Comparison of ENCODE assay signal across 1 cellular context in genomic region chr6:129345890-129346289, GRCh38.
A peak's percentile ranks its signal among the peaks of the same experiment; 100 is the strongest.
TF ChIP-seq lines count a peak whose summit lies in the region.

No MANE protein-coding gene starts in this region.

TF ChIP-seq in endothelial cell of umbilical vein, 7 proteins besides CTCF, POLR2A, EP300 and RAD21:
- TF ChIP-seq EZH2 (IDR thresholded peaks at IDR 0.05; ENCODE audit: borderline replicate concordance, low read depth, low read length, severe bottlenecking), result no peak
- no peak for TF ChIP-seq MYC (IDR thresholded peaks at IDR 0.05; ENCODE audit: low read depth, low read length)
- no peak for TF ChIP-seq MAX (IDR thresholded peaks at IDR 0.05; ENCODE audit: insufficient read depth, insufficient read length)
- TF ChIP-seq FOS (IDR thresholded peaks at IDR 0.05; ENCODE audit: borderline replicate concordance, insufficient read depth, low read length), result peak; percentile 88
- no peak for TF ChIP-seq POLR2AphosphoS5 (IDR thresholded peaks at IDR 0.05; ENCODE audit: insufficient read depth, low read depth, low read length)
- peak; percentile 22 for TF ChIP-seq JUN (IDR thresholded peaks at IDR 0.05; ENCODE audit: borderline replicate concordance, insufficient read depth, insufficient read length, low read depth)
- peak; percentile 79 for TF ChIP-seq GATA2 (IDR thresholded peaks at IDR 0.05; ENCODE audit: insufficient read depth, insufficient read length, low read depth, low read length)
TF ChIP-seq in endothelial cell of umbilical vein: peak in this region for 3.
